ENCODE assay signal across 21 cellular contexts in the genomic region with DNA sequence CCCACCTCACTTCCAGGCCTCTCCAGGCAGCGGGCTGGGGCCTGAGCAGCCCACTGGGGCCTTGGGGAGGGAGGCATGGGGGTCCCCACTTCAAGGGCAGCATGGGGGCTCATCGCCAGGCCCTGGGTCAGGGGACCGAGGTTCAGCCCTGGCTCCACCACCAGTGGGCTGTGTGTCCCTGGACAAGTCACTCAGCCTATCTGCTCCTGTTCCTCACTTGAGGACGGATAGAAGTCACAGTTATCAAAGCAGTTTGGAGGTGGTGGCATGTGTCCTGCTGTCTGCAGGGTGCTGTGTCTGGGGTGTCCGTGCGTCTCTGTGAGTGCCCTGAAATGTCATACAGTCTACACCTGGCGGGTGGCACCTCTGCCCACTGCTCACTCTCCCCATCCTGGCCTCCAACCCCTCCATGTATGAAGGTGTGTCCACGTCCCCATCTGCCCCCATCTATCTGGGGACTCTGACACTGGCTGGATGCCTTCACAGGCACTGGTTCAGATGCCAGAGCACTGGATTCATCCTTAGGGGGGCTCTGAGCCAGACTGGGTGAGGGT. TPM values are rescaled to one million over a fixed set of nuclear protein-coding genes. Genes with fewer than 3 reads are reported as not detected.
A peak's percentile ranks its signal among the peaks of the same experiment; 100 is the strongest.
DNase-seq lines count a peak whose midpoint lies in the region; ATAC-seq, FAIRE-seq and TF ChIP-seq lines count a peak whose summit lies in the region.
"Had no signal": no experiment of that assay in that cellular context is flagged by ENCODE, and none has a peak within 500 bp of the region (broad histone marks: within the 10 kb centered on the region; RNA-seq: fewer than 3 reads in every experiment).

No MANE protein-coding gene starts in this region.

- no peak overlapping the region for H3K4me3 ChIP-seq in SK-N-SH (ENCODE audit: low read depth in 2 of 2, low read length in 1 of 2)
- no peak overlapping the region for H3K4me3 ChIP-seq in H1 (ENCODE audit: extremely low read depth in 1 of 4, insufficient read depth in 2 of 4, low read depth in 3 of 4, low read length in 4 of 4)
- H3K4me3 ChIP-seq in neuronal stem cell (ENCODE audit: low read length in 2 of 2): no peak overlapping the region
- H3K4me3 ChIP-seq: BLaER1, GM12878, PC-9 had no signal

- H3K27me3 Mint-ChIP-seq in activated CD8-positive, alpha-beta memory T cell treated with anti-CD3 and anti-CD28 coated beads, Interleukin-2, amount 10 ng/mL, durations not matched to agents 7 days and 5 days: peaks cover 22% of the 10 kb centered on the region
- H3K27me3 Mint-ChIP-seq in mesothelial cell of epicardium (ENCODE audit: low read depth): peaks cover 49% of the 10 kb centered on the region

- H3K23ac ChIP-seq in H1 (ENCODE audit: insufficient read length): no peak overlapping the region
- peak overlapping the region; percentile 43 for H3K23ac ChIP-seq in neuronal stem cell (ENCODE audit: low read depth, low read length, poor library complexity)

- H3K4me3 Mint-ChIP-seq in stimulated activated effector memory CD8-positive, alpha-beta T cell treated with anti-CD3 and anti-CD28 coated beads, Interleukin-12 subunit alpha, Interleukin-12 subunit beta, amount 100 ng/mL, for 72 hours: no peak overlapping the region
- no peak overlapping the region for H3K4me3 Mint-ChIP-seq in activated CD8-positive, alpha-beta memory T cell treated with anti-CD3 and anti-CD28 coated beads, Interleukin-2, amount 10 ng/mL, durations not matched to agents 7 days and 5 days
- no peak overlapping the region for H3K4me3 Mint-ChIP-seq in mesothelial cell of epicardium
- H3K4me3 Mint-ChIP-seq: CD4-positive, alpha-beta T cell; HFFc6 had no signal

- no peak overlapping the region for H2BK20ac ChIP-seq in H1 (ENCODE audit: low read length)

- no peak overlapping the region for H2AK5ac ChIP-seq in H1 (ENCODE audit: low read depth, low read length)
- peak overlapping the region; percentile 79 for H2AK5ac ChIP-seq in neuronal stem cell (ENCODE audit: low read depth, low read length)

- H3K79me1 ChIP-seq in H1 (ENCODE audit: low read depth, low read length) (no peaks in the 10 kb centered on the region), neuronal stem cell (ENCODE audit: low read depth, low read length) (peaks cover 2% of the 10 kb centered on the region)

- H2AFZ ChIP-seq in SK-N-SH (ENCODE audit: low read depth) (no peak overlapping the region), H1 (ENCODE audit: low read length) (no peak overlapping the region), neuronal stem cell (ENCODE audit: low read length) (no peak overlapping the region)
- H2AFZ ChIP-seq: PC-9 had no signal

- H4K5ac ChIP-seq in H1 (ENCODE audit: insufficient read length, low read depth, low read length): no peak overlapping the region

- H3K36me3 ChIP-seq in SK-N-SH (replicated peaks in 1 of 2; ENCODE audit: control insufficient read depth in 1 of 2, insufficient read depth in 2 of 2, low read length in 1 of 2): peaks cover 0 to 6% of the 10 kb centered on the region in 2 experiments
- H3K36me3 ChIP-seq in H1 (ENCODE audit: control insufficient read depth in 2 of 4, insufficient read depth in 4 of 4, low read length in 3 of 4): peaks cover 0 to 8% (median 1%) of the 10 kb centered on the region in 4 experiments; a peak in 5 of 8 replicates
- no peaks in the 10 kb centered on the region for H3K36me3 ChIP-seq in neuronal stem cell (replicated peaks in 1 of 2; ENCODE audit: control insufficient read depth in 2 of 2, insufficient read depth in 2 of 2, low read length in 2 of 2)

- POLR2A ChIA-PET in SK-N-SH (lab: Yijun Ruan, JAX): interaction anchor here (1.6 to 3.3 kb wide), 2 partner anchors 11 to 26 kb away, joined by 3 to 31 read pairs; partner anchors contain the start of gene PPDPF
- POLR2A ChIA-PET in H1 (lab: Charles Lee; ENCODE audit: partially characterized antibody): interaction anchor here (2.2 to 2.4 kb wide), 2 partner anchors 26 kb away, joined by 6 to 22 read pairs; partner anchors contain the start of gene PPDPF

- WGBS in SK-N-SH (ENCODE audit: low lambda C conversion rate): 76% methylated on average over 3 of the region's 8 CpGs
- 92% methylated on average over 8 of the region's 8 CpGs; no CpG with 5 or more reads in 1 of the 2 experiments for WGBS in H1 (ENCODE audit: extremely low coverage in 1 of 2, insufficient coverage in 1 of 2, insufficient read length in 1 of 2, insufficient replicate concordance in 2 of 2, low coverage in 1 of 2, low lambda C conversion rate in 2 of 2, missing lambda C conversion rate in 1 of 2), 2 experiments
- WGBS in neuronal stem cell (ENCODE audit: extremely low coverage in 2 of 2, insufficient read length in 2 of 2, insufficient replicate concordance in 1 of 2), 2 donors: no CpG with 5 or more reads among the region's 8 CpGs

- no peak overlapping the region for H2BK120ac ChIP-seq in H1 (replicated peaks; ENCODE audit: low read depth, low read length)
- peak overlapping the region; percentile 72 for H2BK120ac ChIP-seq in neuronal stem cell (ENCODE audit: low read depth, low read length)

- peak overlapping the region; percentile 26 for H3K27ac Mint-ChIP-seq in stimulated activated effector memory CD8-positive, alpha-beta T cell treated with anti-CD3 and anti-CD28 coated beads, Interleukin-12 subunit alpha, Interleukin-12 subunit beta, amount 100 ng/mL, for 72 hours
- no peak overlapping the region for H3K27ac Mint-ChIP-seq in activated CD8-positive, alpha-beta memory T cell treated with anti-CD3 and anti-CD28 coated beads, Interleukin-2, amount 10 ng/mL, durations not matched to agents 7 days and 5 days
- no peak overlapping the region for H3K27ac Mint-ChIP-seq in mesothelial cell of epicardium
- H3K27ac Mint-ChIP-seq: CD4-positive, alpha-beta T cell; H9; HFFc6 had no signal

- no peak overlapping the region for H3K56ac ChIP-seq in H1 (replicated peaks; ENCODE audit: insufficient read length, low read depth, low read length)

- TF ChIP-seq CTCF in SK-N-SH (IDR thresholded peaks at IDR 0.05) (no peak), H1 (IDR thresholded peaks at IDR 0.05; ENCODE audit: control extremely low read depth in 1 of 3, insufficient read depth in 1 of 3, low read depth in 1 of 3, low read length in 3 of 3) (no peak), mesothelial cell of epicardium (IDR thresholded peaks at IDR 0.05; ENCODE audit: unreplicated experiment) (no peak)

- H3K27me3 ChIP-seq in SK-N-SH (ENCODE audit: insufficient read depth): no peaks in the 10 kb centered on the region
- H3K27me3 ChIP-seq in H1 (replicated peaks in 1 of 4; ENCODE audit: control insufficient read depth in 3 of 4, extremely low read depth in 1 of 4, insufficient read depth in 3 of 4, low read length in 3 of 4): peaks cover 11 to 37% (median 35%) of the 10 kb centered on the region in 4 experiments
- H3K27me3 ChIP-seq in neuronal stem cell (ENCODE audit: control insufficient read depth in 3 of 3, insufficient read depth in 3 of 3, low read depth in 1 of 3, low read length in 3 of 3): peaks cover 24 to 45% (median 33%) of the 10 kb centered on the region in 3 experiments

- H3K9me2 ChIP-seq in SK-N-SH: no peaks in the 10 kb centered on the region

- TF ChIP-seq EP300 in SK-N-SH (IDR thresholded peaks at IDR 0.05; ENCODE audit: borderline replicate concordance in 1 of 2, low read depth in 1 of 2, low read length in 1 of 2) (no peak), H1 (IDR thresholded peaks at IDR 0.05; ENCODE audit: borderline replicate concordance in 1 of 2, low read depth in 2 of 2, low read length in 2 of 2) (no peak)

- CTCF ChIA-PET in SK-N-SH (lab: Yijun Ruan, JAX) (interaction anchor here (0.7 to 3.4 kb wide), 20 partner anchors 10 to 154 kb away, joined by 3 to 76 read pairs (median 10); partner anchors contain the start of genes KCNQ2, PPDPF and PTK6), H1 (lab: Charles Lee; ENCODE audit: partially characterized antibody) (interaction anchor here (1.1 to 3.4 kb wide), 22 partner anchors 8 to 198 kb away, joined by 3 to 39 read pairs (median 8); partner anchors contain the start of genes PPDPF and PTK6)
- CTCF ChIA-PET in activated CD8-positive, alpha-beta memory T cell treated with anti-CD3 and anti-CD28 coated beads, Interleukin-2, amount 10 ng/mL, durations not matched to agents 7 days and 5 days (lab: Charles Lee): interaction anchor here (0.9 to 2.2 kb wide), 12 partner anchors 11 to 588 kb away, joined by 3 to 11 read pairs (median 4); partner anchors contain the start of gene PTK6

- TF ChIP-seq POLR2A in H1 (IDR thresholded peaks at IDR 0.05; ENCODE audit: control extremely low read depth in 1 of 2, low read depth in 2 of 2, low read length in 2 of 2): no peak

- H3K23me2 ChIP-seq in H1 (ENCODE audit: low read depth, low read length): peaks cover 18% of the 10 kb centered on the region; the same call in 1 of the 2 replicates

- H3K4me1 ChIP-seq in SK-N-SH (ENCODE audit: control insufficient read depth in 1 of 2, insufficient read depth in 2 of 2, low read depth in 1 of 2, low read length in 1 of 2) (peaks cover 0 to 30% of the 10 kb centered on the region in 2 experiments; a peak in 1 of 4 replicates), H1 (replicated peaks in 1 of 4; ENCODE audit: control insufficient read depth in 3 of 4, insufficient read depth in 4 of 4, low read length in 3 of 4) (peaks cover 0 to 23% (median 12%) of the 10 kb centered on the region in 4 experiments; a peak in 6 of 7 replicates), neuronal stem cell (ENCODE audit: control insufficient read depth in 2 of 2, insufficient read depth in 1 of 2, low read depth in 1 of 2, low read length in 2 of 2) (peaks cover 0 to 5% of the 10 kb centered on the region in 2 donors)

- H4K20me1 ChIP-seq in SK-N-SH (ENCODE audit: insufficient read depth): no peaks in the 10 kb centered on the region; the same call in 1 of the 2 replicates
- H4K20me1 ChIP-seq in H1 (replicated peaks in 1 of 2; ENCODE audit: control insufficient read depth in 1 of 2, insufficient read depth in 2 of 2, low read length in 2 of 2): peaks cover 0 to 10% of the 10 kb centered on the region in 2 experiments

- H3K18ac ChIP-seq in H1 (ENCODE audit: extremely low read depth, low read length) (no peak overlapping the region), neuronal stem cell (ENCODE audit: low read length) (peak overlapping the region; percentile 64)

- ATAC-seq in SK-N-SH treated with all-trans-retinoic acid at 6 μM for 48 hours: no peak
- ATAC-seq in stimulated activated effector memory CD8-positive, alpha-beta T cell treated with anti-CD3 and anti-CD28 coated beads, Interleukin-12 subunit alpha, Interleukin-12 subunit beta, amount 100 ng/mL, for 72 hours: no peak
- no peak for ATAC-seq in activated CD8-positive, alpha-beta memory T cell treated with anti-CD3 and anti-CD28 coated beads, Interleukin-2, amount 10 ng/mL, durations not matched to agents 7 days and 5 days

- H3K27ac ChIP-seq in SK-N-SH (ENCODE audit: low read depth in 2 of 2, low read length in 1 of 2) (no peak overlapping the region; a peak in 1 of 4 replicates), H1 (ENCODE audit: low read depth, low read length) (no peak overlapping the region), neuronal stem cell (replicated peaks; ENCODE audit: low read length) (no peak overlapping the region)
- H3K27ac ChIP-seq: 22Rv1, BLaER1, HL-60, KMS-11, PC-9 had no signal

- H2BK5ac ChIP-seq in H1 (ENCODE audit: low read depth, low read length) (no peak overlapping the region), neuronal stem cell (ENCODE audit: low read length) (no peak overlapping the region)

- H3K4me2 ChIP-seq in SK-N-SH: no peak overlapping the region
- no peak overlapping the region for H3K4me2 ChIP-seq in H1 (ENCODE audit: insufficient read depth in 1 of 2, low read depth in 2 of 2, low read length in 2 of 2)
- no peak overlapping the region for H3K4me2 ChIP-seq in neuronal stem cell (ENCODE audit: insufficient read depth, low read length, poor library complexity, severe bottlenecking)
- H3K4me2 ChIP-seq: KMS-11, PC-9 had no signal

- no peaks in the 10 kb centered on the region for H3K9me3 Mint-ChIP-seq in stimulated activated effector memory CD8-positive, alpha-beta T cell treated with anti-CD3 and anti-CD28 coated beads, Interleukin-12 subunit alpha, Interleukin-12 subunit beta, amount 100 ng/mL, for 72 hours
- peaks cover 3% of the 10 kb centered on the region for H3K9me3 Mint-ChIP-seq in activated CD8-positive, alpha-beta memory T cell treated with anti-CD3 and anti-CD28 coated beads, Interleukin-2, amount 10 ng/mL, durations not matched to agents 7 days and 5 days (ENCODE audit: low read depth)
- H3K9me3 Mint-ChIP-seq in mesothelial cell of epicardium: no peaks in the 10 kb centered on the region
- H3K9me3 Mint-ChIP-seq: CD4-positive, alpha-beta T cell had no signal

- H3K79me2 ChIP-seq in SK-N-SH (ENCODE audit: insufficient read depth) (no peaks in the 10 kb centered on the region), H1 (ENCODE audit: control insufficient read depth in 1 of 2, insufficient read depth in 2 of 2, low read length in 2 of 2) (no peaks in the 10 kb centered on the region)

- H3F3A ChIP-seq in SK-N-SH (replicated peaks; ENCODE audit: insufficient read depth): no peaks in the 10 kb centered on the region

- H3K14ac ChIP-seq in H1 (ENCODE audit: insufficient read length): no peak overlapping the region
- H3K14ac ChIP-seq in neuronal stem cell (ENCODE audit: low read length): no peak overlapping the region

- H2BK15ac ChIP-seq in H1 (ENCODE audit: low read length) (no peak overlapping the region), neuronal stem cell (ENCODE audit: low read length) (no peak overlapping the region)

- H3K9ac ChIP-seq in SK-N-SH (no peak overlapping the region), H1 (replicated peaks in 1 of 4; ENCODE audit: extremely low read depth in 1 of 4, low read depth in 3 of 4, low read length in 3 of 4) (no peak overlapping the region), neuronal stem cell (ENCODE audit: low read depth, low read length, poor library complexity) (peak overlapping the region; percentile 53)
- H3K9ac ChIP-seq: BLaER1, KMS-11 had no signal

- H3K9me3 ChIP-seq in SK-N-SH: no peaks in the 10 kb centered on the region
- no peaks in the 10 kb centered on the region for H3K9me3 ChIP-seq in H1 (ENCODE audit: insufficient read depth in 2 of 2, low read depth in 1 of 2, low read length in 1 of 2)
- H3K9me3 ChIP-seq in neuronal stem cell (replicated peaks in 1 of 2; ENCODE audit: control insufficient read depth in 2 of 2, insufficient read depth in 1 of 2, low read depth in 1 of 2, low read length in 2 of 2): peaks cover 0 to 3% of the 10 kb centered on the region in 2 donors

- H3K4ac ChIP-seq in H1 (replicated peaks; ENCODE audit: insufficient read length, low read depth, low read length): peak overlapping the region; percentile 69
- no peak overlapping the region for H3K4ac ChIP-seq in neuronal stem cell (ENCODE audit: low read length)

- DNase-seq in SK-N-SH (peak; percentile 17), H1 (ENCODE audit: low read depth in 1 of 2, low spot score in 2 of 2) (no peak), neuronal stem cell (ENCODE audit: low spot score) (no peak), mesothelial cell of epicardium (ENCODE audit: low spot score in 2 of 2, unreplicated experiment in 2 of 2) (no peak), DMS153 (lab: John Stamatoyannopoulos, UW) (no peak)
- DNase-seq in stimulated activated effector memory CD8-positive, alpha-beta T cell treated with anti-CD3 and anti-CD28 coated beads, Interleukin-12 subunit alpha, Interleukin-12 subunit beta, amount 100 ng/mL, for 72 hours (ENCODE audit: low spot score in 2 of 2): no peak
- no peak for DNase-seq in activated CD8-positive, alpha-beta memory T cell treated with anti-CD3 and anti-CD28 coated beads, Interleukin-2, amount 10 ng/mL, durations not matched to agents 7 days and 5 days
- DNase-seq: DMS 273 treated with DMSO at 0.1 percent for 48 hours, NCI-H2227 treated with DMSO at 0.1 percent for 48 hours, NCI-H510A, PC-9, RPMI8226 had no signal

- H3K4me1 Mint-ChIP-seq in stimulated activated effector memory CD8-positive, alpha-beta T cell treated with anti-CD3 and anti-CD28 coated beads, Interleukin-12 subunit alpha, Interleukin-12 subunit beta, amount 100 ng/mL, for 72 hours: no peaks in the 10 kb centered on the region
- no peaks in the 10 kb centered on the region for H3K4me1 Mint-ChIP-seq in activated CD8-positive, alpha-beta memory T cell treated with anti-CD3 and anti-CD28 coated beads, Interleukin-2, amount 10 ng/mL, durations not matched to agents 7 days and 5 days
- peaks cover 4% of the 10 kb centered on the region for H3K4me1 Mint-ChIP-seq in mesothelial cell of epicardium

- no peak overlapping the region for H4K8ac ChIP-seq in H1 (ENCODE audit: extremely low read depth, insufficient read depth, low read length)
- H4K8ac ChIP-seq in neuronal stem cell (ENCODE audit: low read depth, low read length): no peak overlapping the region

- TF ChIP-seq RAD21 in SK-N-SH (IDR thresholded peaks at IDR 0.05; ENCODE audit: low read length) (no peak), H1 (IDR thresholded peaks at IDR 0.05 in 1 of 2, conservative IDR thresholded peaks at IDR 0.05 in 1 of 2; ENCODE audit: low read depth in 2 of 2, low read length in 2 of 2) (no peak)

- H4K91ac ChIP-seq in H1 (replicated peaks; ENCODE audit: insufficient read length, low read length) (no peak overlapping the region), neuronal stem cell (ENCODE audit: low read depth, low read length, poor library complexity) (no peak overlapping the region)

- H2BK12ac ChIP-seq in H1 (ENCODE audit: low read depth, low read length) (no peak overlapping the region), neuronal stem cell (ENCODE audit: low read length) (peak overlapping the region; percentile 73)

- FAIRE-seq in H1 (lab: Jason Lieb, UNC): no peak
- FAIRE-seq: GM12878 had no signal

- H3K36me3 Mint-ChIP-seq in stimulated activated effector memory CD8-positive, alpha-beta T cell treated with anti-CD3 and anti-CD28 coated beads, Interleukin-12 subunit alpha, Interleukin-12 subunit beta, amount 100 ng/mL, for 72 hours: peaks cover 21% of the 10 kb centered on the region
- H3K36me3 Mint-ChIP-seq in activated CD8-positive, alpha-beta memory T cell treated with anti-CD3 and anti-CD28 coated beads, Interleukin-2, amount 10 ng/mL, durations not matched to agents 7 days and 5 days: no peaks in the 10 kb centered on the region
- H3K36me3 Mint-ChIP-seq in mesothelial cell of epicardium: no peaks in the 10 kb centered on the region

RNA-seq across cellular contexts. Expression of gene EEF1A2, which starts 3.6 kb away (rescaled TPM):
- 9.2 and 16.5 TPM in 2 replicates for polyA plus RNA-seq in SK-N-SH (2012; rRNA removed)
- polyA plus RNA-seq in SK-N-SH (2012; cell fraction: cytosol; rRNA removed): 14.3 and 20.1 TPM in 2 replicates
- 21.6 and 29.5 TPM in 2 replicates for polyA plus RNA-seq in SK-N-SH (2012; cell fraction: nucleus; rRNA removed)
- total RNA-seq in H1 (2021; fragmentation: NEBNext Ultra II Directional; extraction: Animal tissue kit (Norgen Biotek cat#: 25700)): 25.8 and 27.9 TPM in 2 replicates
- 7.4 and 17.5 TPM in 2 replicates for polyA plus RNA-seq in H1 (2011; rRNA removed)
- 15.5 TPM for polyA plus RNA-seq in H1 (2011; cell fraction: cytosol; rRNA removed)
- 33.5 TPM for polyA plus RNA-seq in H1 (2011; cell fraction: nucleus; rRNA removed)
- 25.2 to 45.3 TPM (median 39.3 TPM) in 4 replicates for polyA plus RNA-seq in H1 (2012, experiment 1 of 2)
- polyA plus RNA-seq in H1 (2012, experiment 2 of 2): 22.6 TPM
- 26.8 TPM for polyA plus RNA-seq in H1 (2013, experiment 1 of 2)
- 25.5 TPM for polyA plus RNA-seq in H1 (2013, experiment 2 of 2)
- polyA minus RNA-seq in H1 (2011; rRNA and poly(A)+ RNA removed): 6.0 and 11.9 TPM in 2 replicates
- 20.6 TPM for polyA minus RNA-seq in H1 (2011; cell fraction: cytosol; rRNA and poly(A)+ RNA removed)
- 13.6 TPM for polyA minus RNA-seq in H1 (2011; cell fraction: nucleus; rRNA and poly(A)+ RNA removed)
- polyA plus RNA-seq in neuronal stem cell (2013, experiment 1 of 2): 0.57 TPM
- polyA plus RNA-seq in neuronal stem cell (2013, experiment 2 of 2): 0.96 TPM
- under 1 TPM in 1 of 2 experiments, not detected in 1; 0.84 TPM for total RNA-seq in activated CD8-positive, alpha-beta memory T cell treated with anti-CD3 and anti-CD28 coated beads, Interleukin-2, amount 10 ng/mL, durations not matched to agents 7 days and 5 days
- 14.4 to 15.6 TPM (median 14.6 TPM) in 3 replicates for total RNA-seq in mesothelial cell of epicardium
- polyA plus RNA-seq: GM12878 had no signal

RNA-seq across cellular contexts. Expression of gene KCNQ2, which starts 22.8 kb away (rescaled TPM):
- 3.9 and 8.3 TPM in 2 replicates for polyA plus RNA-seq in SK-N-SH (2012; rRNA removed)
- polyA plus RNA-seq in SK-N-SH (2012; cell fraction: cytosol; rRNA removed): 4.3 and 10.1 TPM in 2 replicates
- polyA plus RNA-seq in SK-N-SH (2012; cell fraction: nucleus; rRNA removed): 4.0 and 7.9 TPM in 2 replicates
- total RNA-seq in H1 (2021; fragmentation: NEBNext Ultra II Directional; extraction: Animal tissue kit (Norgen Biotek cat#: 25700)): 82.6 and 88.6 TPM in 2 replicates
- 243 and 277 TPM in 2 replicates for polyA plus RNA-seq in H1 (2011; rRNA removed)
- polyA plus RNA-seq in H1 (2011; cell fraction: cytosol; rRNA removed): 174 TPM
- 206 TPM for polyA plus RNA-seq in H1 (2011; cell fraction: nucleus; rRNA removed)
- 41.9 to 107 TPM (median 94.0 TPM) in 4 replicates for polyA plus RNA-seq in H1 (2012, experiment 1 of 2)
- polyA plus RNA-seq in H1 (2012, experiment 2 of 2): 88.7 TPM
- polyA plus RNA-seq in H1 (2013, experiment 1 of 2): 72.4 TPM
- polyA plus RNA-seq in H1 (2013, experiment 2 of 2): 73.2 TPM
- polyA minus RNA-seq in H1 (2011; rRNA and poly(A)+ RNA removed): 40.5 and 42.0 TPM in 2 replicates
- 39.6 TPM for polyA minus RNA-seq in H1 (2011; cell fraction: cytosol; rRNA and poly(A)+ RNA removed)
- 33.1 TPM for polyA minus RNA-seq in H1 (2011; cell fraction: nucleus; rRNA and poly(A)+ RNA removed)
- 79.3 TPM for polyA plus RNA-seq in neuronal stem cell (2013, experiment 1 of 2)
- 73.4 TPM for polyA plus RNA-seq in neuronal stem cell (2013, experiment 2 of 2)
- total RNA-seq in activated CD8-positive, alpha-beta memory T cell treated with anti-CD3 and anti-CD28 coated beads, Interleukin-2, amount 10 ng/mL, durations not matched to agents 7 days and 5 days: under 1 TPM in 1 of 2 experiments, not detected in 1; 0.05 TPM
- 9.7 to 11.8 TPM (median 10.0 TPM) in 3 replicates for total RNA-seq in mesothelial cell of epicardium
- total RNA-seq: CD4-positive, alpha-beta T cell; HFFc6; PC-9 had no signal

RNA-seq across cellular contexts. Expression of gene PPDPF, which starts 25.3 kb away (rescaled TPM):
- 20.0 and 71.4 TPM in 2 replicates for polyA plus RNA-seq in SK-N-SH (2012; rRNA removed)
- polyA plus RNA-seq in SK-N-SH (2012; cell fraction: cytosol; rRNA removed): 45.7 and 81.9 TPM in 2 replicates
- 48.9 and 78.6 TPM in 2 replicates for polyA plus RNA-seq in SK-N-SH (2012; cell fraction: nucleus; rRNA removed)
- total RNA-seq in H1 (2021; fragmentation: NEBNext Ultra II Directional; extraction: Animal tissue kit (Norgen Biotek cat#: 25700)): 125 and 138 TPM in 2 replicates
- polyA plus RNA-seq in H1 (2011; rRNA removed): 30.5 and 49.9 TPM in 2 replicates
- polyA plus RNA-seq in H1 (2011; cell fraction: cytosol; rRNA removed): 13.6 TPM
- 40.2 TPM for polyA plus RNA-seq in H1 (2011; cell fraction: nucleus; rRNA removed)
- 38.8 to 127 TPM (median 112 TPM) in 4 replicates for polyA plus RNA-seq in H1 (2012, experiment 1 of 2)
- 66.7 TPM for polyA plus RNA-seq in H1 (2012, experiment 2 of 2)
- 147 TPM for polyA plus RNA-seq in H1 (2013, experiment 1 of 2)
- 151 TPM for polyA plus RNA-seq in H1 (2013, experiment 2 of 2)
- polyA minus RNA-seq in H1 (2011; rRNA and poly(A)+ RNA removed): 2.8 and 4.9 TPM in 2 replicates
- 109 TPM for polyA minus RNA-seq in H1 (2011; cell fraction: cytosol; rRNA and poly(A)+ RNA removed)
- polyA minus RNA-seq in H1 (2011; cell fraction: nucleus; rRNA and poly(A)+ RNA removed): 58.7 TPM
- 310 TPM for polyA plus RNA-seq in neuronal stem cell (2013, experiment 1 of 2)
- 296 TPM for polyA plus RNA-seq in neuronal stem cell (2013, experiment 2 of 2)
- total RNA-seq in activated CD8-positive, alpha-beta memory T cell treated with anti-CD3 and anti-CD28 coated beads, Interleukin-2, amount 10 ng/mL, durations not matched to agents 7 days and 5 days: 100 to 1,000 TPM; 138 to 237 TPM
- total RNA-seq in mesothelial cell of epicardium: 258 to 271 TPM (median 269 TPM) in 3 replicates

RNA-seq across cellular contexts. Expression of gene PTK6, which starts 41.9 kb away (rescaled TPM):
- polyA plus RNA-seq in SK-N-SH (2012; rRNA removed): 0.07 and 0.13 TPM in 2 replicates
- 0.06 and 0.16 TPM in 2 replicates for polyA plus RNA-seq in SK-N-SH (2012; cell fraction: cytosol; rRNA removed)
- 0.26 and 0.27 TPM in 2 replicates for polyA plus RNA-seq in SK-N-SH (2012; cell fraction: nucleus; rRNA removed)
- 0.17 and 0.19 TPM in 2 replicates for total RNA-seq in H1 (2021; fragmentation: NEBNext Ultra II Directional; extraction: Animal tissue kit (Norgen Biotek cat#: 25700))
- polyA plus RNA-seq in H1 (2011; rRNA removed): 0.12 and 0.30 TPM in 2 replicates
- 0.27 TPM for polyA plus RNA-seq in H1 (2011; cell fraction: cytosol; rRNA removed)
- polyA plus RNA-seq in H1 (2011; cell fraction: nucleus; rRNA removed): 0.67 TPM
- 0.32 to 0.41 TPM (median 0.40 TPM) in 4 replicates for polyA plus RNA-seq in H1 (2012, experiment 1 of 2)
- 0.25 TPM for polyA plus RNA-seq in H1 (2012, experiment 2 of 2)
- polyA plus RNA-seq in H1 (2013, experiment 1 of 2): 0.08 TPM
- 0.07 TPM for polyA plus RNA-seq in H1 (2013, experiment 2 of 2)
- 0.12 TPM in 1 of 2 replicates, not detected in the other for polyA minus RNA-seq in H1 (2011; rRNA and poly(A)+ RNA removed)
- polyA minus RNA-seq in H1 (2011; cell fraction: cytosol; rRNA and poly(A)+ RNA removed): 0.37 TPM
- 0.20 TPM for polyA minus RNA-seq in H1 (2011; cell fraction: nucleus; rRNA and poly(A)+ RNA removed)
- polyA plus RNA-seq in neuronal stem cell (2013, experiment 1 of 2): not detected
- polyA plus RNA-seq in neuronal stem cell (2013, experiment 2 of 2): not detected
- total RNA-seq in activated CD8-positive, alpha-beta memory T cell treated with anti-CD3 and anti-CD28 coated beads, Interleukin-2, amount 10 ng/mL, durations not matched to agents 7 days and 5 days: under 1 TPM; 0.21 to 0.53 TPM
- 0.11 to 0.18 TPM in 2 of 3 replicates, not detected in the other for total RNA-seq in mesothelial cell of epicardium

RNA-seq across cellular contexts. Expression of gene SRMS, which starts 52.3 kb away (rescaled TPM):
- polyA plus RNA-seq in SK-N-SH (2012; rRNA removed): not detected in 2 replicates
- not detected in 2 replicates for polyA plus RNA-seq in SK-N-SH (2012; cell fraction: cytosol; rRNA removed)
- polyA plus RNA-seq in SK-N-SH (2012; cell fraction: nucleus; rRNA removed): 0.05 TPM in 1 of 2 replicates, not detected in the other
- 0.29 and 0.76 TPM in 2 replicates for total RNA-seq in H1 (2021; fragmentation: NEBNext Ultra II Directional; extraction: Animal tissue kit (Norgen Biotek cat#: 25700))
- polyA plus RNA-seq in H1 (2011; rRNA removed): 0.39 and 0.66 TPM in 2 replicates
- polyA plus RNA-seq in H1 (2011; cell fraction: cytosol; rRNA removed): 0.36 TPM
- 2.9 TPM for polyA plus RNA-seq in H1 (2011; cell fraction: nucleus; rRNA removed)
- polyA plus RNA-seq in H1 (2012, experiment 1 of 2): 0.23 to 0.46 TPM (median 0.39 TPM) in 4 replicates
- polyA plus RNA-seq in H1 (2012, experiment 2 of 2): 0.10 TPM
- polyA plus RNA-seq in H1 (2013, experiment 1 of 2): 0.28 TPM
- 0.15 TPM for polyA plus RNA-seq in H1 (2013, experiment 2 of 2)
- polyA minus RNA-seq in H1 (2011; rRNA and poly(A)+ RNA removed): 0.10 TPM in 1 of 2 replicates, not detected in the other
- not detected for polyA minus RNA-seq in H1 (2011; cell fraction: cytosol; rRNA and poly(A)+ RNA removed)
- polyA minus RNA-seq in H1 (2011; cell fraction: nucleus; rRNA and poly(A)+ RNA removed): 0.50 TPM
- polyA plus RNA-seq in neuronal stem cell (2013, experiment 1 of 2): not detected
- polyA plus RNA-seq in neuronal stem cell (2013, experiment 2 of 2): not detected
- total RNA-seq in activated CD8-positive, alpha-beta memory T cell treated with anti-CD3 and anti-CD28 coated beads, Interleukin-2, amount 10 ng/mL, durations not matched to agents 7 days and 5 days: not detected
- not detected in 3 replicates for total RNA-seq in mesothelial cell of epicardium
- total RNA-seq: CD4-positive, alpha-beta T cell; GM12878; HFFc6 had no signal
- polyA plus RNA-seq: GM12878 had no signal

Comparison
In these comparisons a context has a peak if more than half of its experiments do, and no peak if none do; other contexts are left out.
1. RNA of gene KCNQ2, which starts 22.8 kb away (total RNA-seq): 82.6 to 88.6 TPM in H1 and 9.7 to 11.8 TPM in mesothelial cell of epicardium; 0.05 TPM in activated CD8-positive, alpha-beta memory T cell treated with anti-CD3 and anti-CD28 coated beads, Interleukin-2, amount 10 ng/mL, durations not matched to agents 7 days and 5 days; every median in the first group is over 10 times any median in the second.